Comparison of ENCODE assay signal across 12 cellular contexts in genomic region chr4:185332575-185333464, GRCh38.
DNase-seq lines count a peak whose midpoint lies in the region; ATAC-seq and TF ChIP-seq lines count a peak whose summit lies in the region.
"Had no signal": no experiment of that assay in that cellular context is flagged by ENCODE, and none has a peak within 500 bp of the region (broad histone marks: within the 10 kb centered on the region; RNA-seq: fewer than 3 reads in every experiment).

No MANE protein-coding gene starts in this region.

- peaks cover 39% of the 10 kb centered on the region for H3K36me3 Mint-ChIP-seq in activated T-helper 2 cell treated with anti-CD3 and anti-CD28 coated beads, Interferon-gamma antibody, Interleukin-2, Interleukin-4, amounts not matched to agents 10 μg/mL and 5 μg/mL and 100 μg/mL, durations not matched to agents 14 hours and 24 hours and 36 hours (ENCODE audit: low read depth)

- H3K4me3 ChIP-seq in KMS-11 (IDR thresholded peaks at IDR 0.05; ENCODE audit: insufficient read depth, low read depth, low read length), result no peak overlapping the region
- H3K4me3 ChIP-seq: upper lobe of right lung had no signal

- no peak overlapping the region for H3K4me3 Mint-ChIP-seq in activated T-helper 2 cell treated with anti-CD3 and anti-CD28 coated beads, Interferon-gamma antibody, Interleukin-2, Interleukin-4, amounts not matched to agents 10 μg/mL and 5 μg/mL and 100 μg/mL, durations not matched to agents 14 hours and 24 hours and 36 hours (ENCODE audit: low read depth)

- no peak overlapping the region for H2AFZ ChIP-seq in KMS-11 (ENCODE audit: low read depth)
- H2AFZ ChIP-seq: parathyroid adenoma had no signal

- no peak overlapping the region; the same call in 1 of the 2 replicates for H3K9ac ChIP-seq in KMS-11
- H3K9ac ChIP-seq: parathyroid adenoma had no signal

- DNase-seq in activated T-helper 2 cell treated with anti-CD3 and anti-CD28 coated beads, Interferon-gamma antibody, Interleukin-2, Interleukin-4, amounts not matched to agents 10 μg/mL and 5 μg/mL and 100 μg/mL, durations not matched to agents 14 hours and 24 hours and 36 hours (ENCODE audit: low spot score), result no peak
- DNase-seq in pons (ENCODE audit: low spot score) (no peak), anterior cingulate cortex (lab: John Stamatoyannopoulos, UW) (no peak), GM19240 (ENCODE audit: insufficient read length, low spot score) (no peak)
- DNase-seq: COR-L47, left colon, upper lobe of right lung had no signal

- no peaks in the 10 kb centered on the region for H3K79me2 ChIP-seq in KMS-11 (ENCODE audit: insufficient read depth, low read depth)
- H3K79me2 ChIP-seq: parathyroid adenoma had no signal

- no peaks in the 10 kb centered on the region for H3K27me3 ChIP-seq in KMS-11 (ENCODE audit: insufficient read depth, low read depth)
- H3K27me3 ChIP-seq: upper lobe of right lung had no signal

- peak overlapping the region; percentile 70 for H3K27ac ChIP-seq in KMS-11
- H3K27ac ChIP-seq: parathyroid adenoma, upper lobe of right lung had no signal

- peaks cover 14% of the 10 kb centered on the region for H3K4me1 Mint-ChIP-seq in activated T-helper 2 cell treated with anti-CD3 and anti-CD28 coated beads, Interferon-gamma antibody, Interleukin-2, Interleukin-4, amounts not matched to agents 10 μg/mL and 5 μg/mL and 100 μg/mL, durations not matched to agents 14 hours and 24 hours and 36 hours (ENCODE audit: low read depth)

- H3K27me3 Mint-ChIP-seq in activated T-helper 2 cell treated with anti-CD3 and anti-CD28 coated beads, Interferon-gamma antibody, Interleukin-2, Interleukin-4, amounts not matched to agents 10 μg/mL and 5 μg/mL and 100 μg/mL, durations not matched to agents 14 hours and 24 hours and 36 hours (ENCODE audit: low read depth), result no peaks in the 10 kb centered on the region

- H3K4me2 ChIP-seq in KMS-11, result peak overlapping the region; percentile 76

- intact Hi-C loops in activated T-helper 2 cell treated with anti-CD3 and anti-CD28 coated beads, Interferon-gamma antibody, Interleukin-2, Interleukin-4, amounts not matched to agents 10 μg/mL and 5 μg/mL and 100 μg/mL, durations not matched to agents 14 hours and 24 hours and 36 hours (cut with micrococcal nuclease), result no loop called here

- H3K4me1 ChIP-seq in KMS-11 (ENCODE audit: low read depth, poor library complexity, severe bottlenecking), result peaks cover 65% of the 10 kb centered on the region
- H3K4me1 ChIP-seq: parathyroid adenoma, upper lobe of right lung had no signal

- no peak overlapping the region for H3K27ac Mint-ChIP-seq in activated T-helper 2 cell treated with anti-CD3 and anti-CD28 coated beads, Interferon-gamma antibody, Interleukin-2, Interleukin-4, amounts not matched to agents 10 μg/mL and 5 μg/mL and 100 μg/mL, durations not matched to agents 14 hours and 24 hours and 36 hours

- H3K9me3 Mint-ChIP-seq in activated T-helper 2 cell treated with anti-CD3 and anti-CD28 coated beads, Interferon-gamma antibody, Interleukin-2, Interleukin-4, amounts not matched to agents 10 μg/mL and 5 μg/mL and 100 μg/mL, durations not matched to agents 14 hours and 24 hours and 36 hours, result no peaks in the 10 kb centered on the region

- H3K36me3 ChIP-seq in KMS-11 (ENCODE audit: insufficient read depth), result no peaks in the 10 kb centered on the region

- peak; percentile 73 for ATAC-seq in GM18517 (IDR thresholded peaks at IDR 0.05; ENCODE audit: unreplicated experiment)
- ATAC-seq in GM19468 (IDR thresholded peaks at IDR 0.05; ENCODE audit: extremely low read depth, unreplicated experiment), result peak; percentile 63
- ATAC-seq in HG02938 (IDR thresholded peaks at IDR 0.05; ENCODE audit: unreplicated experiment), result peak; percentile 73
- ATAC-seq: left colon, upper lobe of right lung had no signal

- no peak for TF ChIP-seq CTCF in KMS-11 (conservative IDR thresholded peaks at IDR 0.05; ENCODE audit: low read depth, low read length)

- no peaks in the 10 kb centered on the region for H4K20me1 ChIP-seq in KMS-11 (ENCODE audit: insufficient read depth)
